In the genomic region with DNA sequence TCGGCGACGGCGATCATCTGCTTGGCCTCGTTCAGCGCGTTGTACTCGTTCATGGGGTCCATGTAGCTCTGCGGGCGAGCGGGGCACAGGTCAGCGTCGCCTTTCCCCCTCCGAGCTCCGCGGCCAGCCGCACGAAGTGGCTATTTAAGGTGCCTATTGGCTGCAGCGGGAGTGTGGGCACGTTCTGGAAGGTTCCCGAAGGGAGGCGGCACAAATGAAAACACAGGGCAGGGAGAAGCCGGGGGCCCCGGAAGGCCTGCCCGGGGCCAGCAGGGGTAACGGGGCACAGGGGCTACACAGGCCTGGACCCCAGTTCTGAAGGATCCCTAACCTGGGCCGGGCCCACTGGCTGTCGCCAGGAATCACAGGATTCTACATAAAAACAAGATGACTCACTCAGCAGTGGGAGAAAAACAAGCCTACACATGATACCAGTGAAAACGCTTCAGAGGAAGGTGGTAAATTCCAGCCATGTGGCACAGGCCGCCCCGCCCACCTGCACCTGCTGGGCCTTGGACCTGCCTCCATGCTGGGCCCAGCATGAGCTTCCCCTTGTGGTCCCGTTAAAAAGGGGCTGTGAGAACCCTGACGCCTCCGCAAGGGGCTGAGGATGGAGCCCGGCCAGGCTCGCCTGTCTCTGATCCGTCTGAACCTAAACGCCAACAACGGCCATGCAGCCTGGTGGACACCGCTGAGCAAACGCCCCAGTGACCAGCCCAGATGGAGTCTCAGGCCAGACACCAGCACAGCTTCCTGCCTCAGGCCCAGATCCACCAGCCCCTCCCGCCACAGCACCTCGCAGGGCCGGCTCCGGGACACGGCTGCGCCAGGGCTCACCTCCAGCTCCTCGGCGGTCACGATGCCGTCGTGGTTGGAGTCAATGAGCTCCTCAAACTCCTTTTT, we compare ENCODE assay signal across 11 cellular contexts. TPM values are rescaled to one million over a fixed set of nuclear protein-coding genes. Genes with fewer than 3 reads are reported as not detected.
DNase-seq lines count a peak whose midpoint lies in the region; ATAC-seq and TF ChIP-seq lines count a peak whose summit lies in the region.
"Had no signal": no experiment of that assay in that cellular context is flagged by ENCODE, and none has a peak within 500 bp of the region (broad histone marks: within the 10 kb centered on the region; RNA-seq: fewer than 3 reads in every experiment).

No MANE protein-coding gene starts in this region.

- H3K27me3 ChIP-seq in thyroid gland, result no peaks in the 10 kb centered on the region
- H3K27me3 ChIP-seq in MG63, result no peaks in the 10 kb centered on the region
- H3K27me3 ChIP-seq: cardiac muscle cell had no signal

- CTCF ChIA-PET in activated CD4-positive, alpha-beta memory T cell treated with anti-CD3 and anti-CD28 coated beads, Interleukin-2, amount 10 ng/mL, durations not matched to agents 7 days and 5 days (lab: Charles Lee), result no interaction called here

- no peak overlapping the region for H3K27ac ChIP-seq in thyroid gland
- H3K27ac ChIP-seq: cardiac muscle cell had no signal

- DNase-seq in stimulated activated naive CD8-positive, alpha-beta T cell treated with anti-CD3 and anti-CD28 coated beads, Interleukin-15, Interleukin-2, amounts not matched to agents 100 U/mL and 50 U/mL, for 24 hours, result no peak
- no peak for DNase-seq in activated CD4-positive, alpha-beta memory T cell treated with anti-CD3 and anti-CD28 coated beads, Interleukin-2, amount 10 ng/mL, durations not matched to agents 7 days and 5 days
- peak; percentile 14 for DNase-seq in fibroblast of villous mesenchyme (ENCODE audit: low read depth)
- no peak for DNase-seq in posterior vena cava (ENCODE audit: low spot score)
- DNase-seq in thyroid gland, result no peak
- DNase-seq in MG63, result no peak
- DNase-seq: Calu3 had no signal

- H3K9me3 ChIP-seq in thyroid gland, result no peaks in the 10 kb centered on the region
- H3K9me3 ChIP-seq in MG63, result no peaks in the 10 kb centered on the region

- ATAC-seq in stimulated activated naive CD8-positive, alpha-beta T cell treated with anti-CD3 and anti-CD28 coated beads, Interleukin-15, Interleukin-2, amounts not matched to agents 100 U/mL and 50 U/mL, for 24 hours, result no peak
- no peak for ATAC-seq in GM21381 (IDR thresholded peaks at IDR 0.05; ENCODE audit: unreplicated experiment)
- ATAC-seq: Right ventricle myocardium inferior had no signal

- H3K27ac Mint-ChIP-seq in stimulated activated naive CD8-positive, alpha-beta T cell treated with anti-CD3 and anti-CD28 coated beads, Interleukin-15, Interleukin-2, amounts not matched to agents 100 ng/mL and 50 ng/mL, for 24 hours, result peak overlapping the region; percentile 58
- peak overlapping the region; percentile 91 for H3K27ac Mint-ChIP-seq in activated CD4-positive, alpha-beta memory T cell treated with anti-CD3 and anti-CD28 coated beads, Interleukin-2, amount 10 ng/mL, durations not matched to agents 7 days and 5 days

- H3K27me3 Mint-ChIP-seq in stimulated activated naive CD8-positive, alpha-beta T cell treated with anti-CD3 and anti-CD28 coated beads, Interleukin-15, Interleukin-2, amounts not matched to agents 100 ng/mL and 50 ng/mL, for 24 hours, result no peaks in the 10 kb centered on the region
- H3K27me3 Mint-ChIP-seq in activated CD4-positive, alpha-beta memory T cell treated with anti-CD3 and anti-CD28 coated beads, Interleukin-2, amount 10 ng/mL, durations not matched to agents 7 days and 5 days, result no peaks in the 10 kb centered on the region

- intact Hi-C loops in posterior vena cava (cut with DNase I) (no loop called here), thyroid gland (cut with DNase I) (no loop called here)

- 94 to 97% methylated on average over 44 to 52 of the region's 52 CpGs for WGBS in thyroid gland, 2 donors

- H3K9me3 Mint-ChIP-seq in stimulated activated naive CD8-positive, alpha-beta T cell treated with anti-CD3 and anti-CD28 coated beads, Interleukin-15, Interleukin-2, amounts not matched to agents 100 ng/mL and 50 ng/mL, for 24 hours, result no peaks in the 10 kb centered on the region
- peaks cover 5% of the 10 kb centered on the region for H3K9me3 Mint-ChIP-seq in activated CD4-positive, alpha-beta memory T cell treated with anti-CD3 and anti-CD28 coated beads, Interleukin-2, amount 10 ng/mL, durations not matched to agents 7 days and 5 days

- no peaks in the 10 kb centered on the region for H3K4me1 ChIP-seq in thyroid gland

- no peak overlapping the region for H3K4me3 ChIP-seq in fibroblast of villous mesenchyme (ENCODE audit: low read depth, low read length)
- H3K4me3 ChIP-seq in thyroid gland (replicated peaks in 1 of 3), result no peak overlapping the region
- no peak overlapping the region for H3K4me3 ChIP-seq in MG63
- H3K4me3 ChIP-seq: cardiac muscle cell had no signal

- H3K36me3 ChIP-seq in thyroid gland (peaks cover 44 to 53% of the 10 kb centered on the region in 2 donors), MG63 (peaks cover 6% of the 10 kb centered on the region)

- H3K36me3 Mint-ChIP-seq in stimulated activated naive CD8-positive, alpha-beta T cell treated with anti-CD3 and anti-CD28 coated beads, Interleukin-15, Interleukin-2, amounts not matched to agents 100 ng/mL and 50 ng/mL, for 24 hours (ENCODE audit: low read depth), result peaks cover 40% of the 10 kb centered on the region
- peaks cover 69% of the 10 kb centered on the region for H3K36me3 Mint-ChIP-seq in activated CD4-positive, alpha-beta memory T cell treated with anti-CD3 and anti-CD28 coated beads, Interleukin-2, amount 10 ng/mL, durations not matched to agents 7 days and 5 days (ENCODE audit: low read depth)

- H3K4me1 Mint-ChIP-seq in stimulated activated naive CD8-positive, alpha-beta T cell treated with anti-CD3 and anti-CD28 coated beads, Interleukin-15, Interleukin-2, amounts not matched to agents 100 ng/mL and 50 ng/mL, for 24 hours (ENCODE audit: low read depth), result peaks cover 44% of the 10 kb centered on the region
- peaks cover 67% of the 10 kb centered on the region for H3K4me1 Mint-ChIP-seq in activated CD4-positive, alpha-beta memory T cell treated with anti-CD3 and anti-CD28 coated beads, Interleukin-2, amount 10 ng/mL, durations not matched to agents 7 days and 5 days

- H3K4me3 Mint-ChIP-seq in stimulated activated naive CD8-positive, alpha-beta T cell treated with anti-CD3 and anti-CD28 coated beads, Interleukin-15, Interleukin-2, amounts not matched to agents 100 ng/mL and 50 ng/mL, for 24 hours, result no peak overlapping the region
- H3K4me3 Mint-ChIP-seq in activated CD4-positive, alpha-beta memory T cell treated with anti-CD3 and anti-CD28 coated beads, Interleukin-2, amount 10 ng/mL, durations not matched to agents 7 days and 5 days, result no peak overlapping the region

- POLR2A ChIA-PET in activated CD4-positive, alpha-beta memory T cell treated with anti-CD3 and anti-CD28 coated beads, Interleukin-2, amount 10 ng/mL, durations not matched to agents 7 days and 5 days (lab: Charles Lee), result interaction anchor here (1.0 to 6.0 kb wide), 5 partner anchors 11 to 96 kb away, joined by 3 to 65 read pairs (median 19); a partner anchor contains a TSS

- no peak for TF ChIP-seq POLR2A in thyroid gland (IDR thresholded peaks at IDR 0.05)

- TF ChIP-seq CTCF in fibroblast of villous mesenchyme (IDR thresholded peaks at IDR 0.05; ENCODE audit: insufficient read depth, low read depth, low read length) (no peak), thyroid gland (IDR thresholded peaks at IDR 0.05) (no peak)

RNA-seq across cellular contexts. Expression of a gene that starts 3.9 kb away (rescaled TPM):
- 100 to 1,000 TPM; 237 to 243 TPM for total RNA-seq in activated CD4-positive, alpha-beta memory T cell treated with anti-CD3 and anti-CD28 coated beads, Interleukin-2, amount 10 ng/mL, durations not matched to agents 7 days and 5 days
- total RNA-seq in fibroblast of villous mesenchyme (0.32 and 0.43 TPM in 2 replicates), posterior vena cava (1 to 10 TPM; 2.0 to 2.8 TPM), thyroid gland (1 to 10 TPM; 1.5 to 4.5 (median 3.2) TPM)
- total RNA-seq in MG63 (2014; rRNA removed; shearing (Covaris generic); ENCODE audit: low replicate concordance), result not detected in 2 replicates
- total RNA-seq: Calu3, cardiac muscle cell had no signal

RNA-seq across cellular contexts. Expression of a gene that starts 11.5 kb away (rescaled TPM):
- 100 to 1,000 TPM; 115 to 116 TPM for total RNA-seq in activated CD4-positive, alpha-beta memory T cell treated with anti-CD3 and anti-CD28 coated beads, Interleukin-2, amount 10 ng/mL, durations not matched to agents 7 days and 5 days
- total RNA-seq in fibroblast of villous mesenchyme (not detected in 2 replicates), posterior vena cava (under 1 TPM; 0.33 to 0.93 TPM), thyroid gland (under 1 TPM in 2 of 4 donors, not detected in 2; 0.49 to 0.67 TPM)
- total RNA-seq in MG63 (2014; rRNA removed; shearing (Covaris generic); ENCODE audit: low replicate concordance), result not detected in 2 replicates
- total RNA-seq: Calu3, cardiac muscle cell, Right ventricle myocardium inferior had no signal

RNA-seq across cellular contexts. Expression of a gene that starts 13.9 kb away (rescaled TPM):
- total RNA-seq in activated CD4-positive, alpha-beta memory T cell treated with anti-CD3 and anti-CD28 coated beads, Interleukin-2, amount 10 ng/mL, durations not matched to agents 7 days and 5 days, result 100 to 1,000 TPM; 181 TPM
- total RNA-seq in fibroblast of villous mesenchyme (88.9 and 99.9 TPM in 2 replicates), posterior vena cava (100 to 1,000 TPM; 121 to 151 TPM), thyroid gland (100 to 1,000 TPM; 109 to 144 (median 138) TPM)
- 93.0 and 126 TPM in 2 replicates for total RNA-seq in MG63 (2014; rRNA removed; shearing (Covaris generic); ENCODE audit: low replicate concordance)

RNA-seq across cellular contexts. Expression of a gene that starts 14.2 kb away (rescaled TPM):
- 10 to 100 TPM; 13.3 to 14.4 TPM for total RNA-seq in activated CD4-positive, alpha-beta memory T cell treated with anti-CD3 and anti-CD28 coated beads, Interleukin-2, amount 10 ng/mL, durations not matched to agents 7 days and 5 days
- 25.0 and 30.3 TPM in 2 replicates for total RNA-seq in fibroblast of villous mesenchyme
- 10 to 100 TPM in 1 of 2 donors, 1 to 10 TPM in 1; 9.9 to 10.3 TPM for total RNA-seq in posterior vena cava
- 10 to 100 TPM; 18.0 to 32.2 (median 25.5) TPM for total RNA-seq in thyroid gland
- total RNA-seq in MG63 (2014; rRNA removed; shearing (Covaris generic); ENCODE audit: low replicate concordance), result 36.6 and 37.4 TPM in 2 replicates

RNA-seq across cellular contexts. Expression of a gene that starts 28.6 kb away (rescaled TPM):
- 1 to 10 TPM; 2.0 to 4.2 TPM for total RNA-seq in activated CD4-positive, alpha-beta memory T cell treated with anti-CD3 and anti-CD28 coated beads, Interleukin-2, amount 10 ng/mL, durations not matched to agents 7 days and 5 days
- total RNA-seq in fibroblast of villous mesenchyme (0.32 and 0.43 TPM in 2 replicates), posterior vena cava (1 to 10 TPM; 1.9 to 4.1 TPM), thyroid gland (under 1 TPM in 1 of 4 donors, not detected in 3; 0.83 TPM)
- 0.26 TPM in 1 of 2 replicates, not detected in the other for total RNA-seq in MG63 (2014; rRNA removed; shearing (Covaris generic); ENCODE audit: low replicate concordance)

Comparison
In these comparisons a context has a peak if more than half of its experiments do, and no peak if none do; other contexts are left out.
1. RNA of a gene that starts 3.9 kb away (total RNA-seq): 237 to 243 TPM in activated CD4-positive, alpha-beta memory T cell treated with anti-CD3 and anti-CD28 coated beads, Interleukin-2, amount 10 ng/mL, durations not matched to agents 7 days and 5 days; 1.5 to 4.5 TPM in thyroid gland, 2.0 to 2.8 TPM in posterior vena cava, 0.32 to 0.43 TPM in fibroblast of villous mesenchyme and not detected in MG63; every median in the first group is over 10 times any median in the second.
2. RNA of a gene that starts 11.5 kb away (total RNA-seq): 115 to 116 TPM in activated CD4-positive, alpha-beta memory T cell treated with anti-CD3 and anti-CD28 coated beads, Interleukin-2, amount 10 ng/mL, durations not matched to agents 7 days and 5 days; 0.33 to 0.93 TPM in posterior vena cava, 0.49 to 0.67 TPM in thyroid gland, not detected in fibroblast of villous mesenchyme and not detected in MG63; every median in the first group is over 10 times any median in the second.